Comparison of ENCODE assay signal across 17 cellular contexts in genomic region chr17:22268214-22268911, GRCh38.
DNase-seq lines count a peak whose midpoint lies in the region; ATAC-seq and TF ChIP-seq lines count a peak whose summit lies in the region.
"Had no signal": no experiment of that assay in that cellular context is flagged by ENCODE, and none has a peak within 500 bp of the region (broad histone marks: within the 10 kb centered on the region; RNA-seq: fewer than 3 reads in every experiment).

No MANE protein-coding gene starts in this region.

- no peaks in the 10 kb centered on the region for H3K4me1 ChIP-seq in upper lobe of right lung
- H3K4me1 ChIP-seq: BLaER1 treated with 17β-estradiol and CSF1 and Interleukin-3, amounts not matched to agents 10 nM and 100 nM had no signal

- H3K9me3 ChIP-seq in upper lobe of right lung, result peaks cover 5% of the 10 kb centered on the region

- no peak for TF ChIP-seq CTCF in upper lobe of right lung (IDR thresholded peaks at IDR 0.05)

- no peaks in the 10 kb centered on the region for H3K27me3 ChIP-seq in upper lobe of right lung
- H3K27me3 ChIP-seq: BLaER1 treated with 17β-estradiol and CSF1 and Interleukin-3, amounts not matched to agents 10 nM and 100 nM had no signal

- no peaks in the 10 kb centered on the region for H3K36me3 ChIP-seq in upper lobe of right lung
- H3K36me3 ChIP-seq: BLaER1 treated with 17β-estradiol and CSF1 and Interleukin-3, amounts not matched to agents 10 nM and 100 nM had no signal

- intact Hi-C loops in upper lobe of right lung (cut with DNase I), result no loop called here

- H3K27ac ChIP-seq in upper lobe of right lung, result no peak overlapping the region
- H3K27ac ChIP-seq: BLaER1 treated with 17β-estradiol and CSF1 and Interleukin-3, amounts not matched to agents 10 nM and 100 nM; RWPE1 had no signal

- ATAC-seq in upper lobe of right lung, result no peak
- ATAC-seq in GM21515 (IDR thresholded peaks at IDR 0.05; ENCODE audit: unreplicated experiment), result no peak
- ATAC-seq: PC-3 had no signal

- H3K4me3 ChIP-seq in upper lobe of right lung, result no peak overlapping the region
- H3K4me3 ChIP-seq: BLaER1 treated with 17β-estradiol and CSF1 and Interleukin-3, amounts not matched to agents 10 nM and 100 nM had no signal

- peak; percentile 60 for DNase-seq in NCI-H82 (lab: John Stamatoyannopoulos, UW)
- DNase-seq in NCI-H82 treated with DMSO at 0.1 percent for 48 hours (lab: John Stamatoyannopoulos, UW; ENCODE audit: unreplicated experiment), result no peak
- peak; percentile 24 for DNase-seq in NCI-H748 treated with DMSO at 0.1 percent for 48 hours (lab: John Stamatoyannopoulos, UW)
- peak; percentile 40 for DNase-seq in islet precursor cell
- peak; percentile 44 for DNase-seq in upper lobe of right lung
- DNase-seq in NCI-H446 treated with DMSO at 0.1 percent for 48 hours (lab: John Stamatoyannopoulos, UW), result no peak
- DNase-seq: DND-41, KBM-7, MV-4-11, NCI-H187, NCI-H446, NCI-H69, PC-3, SIG-M5 had no signal

Comparison
In these comparisons a context has a peak if more than half of its experiments do, and no peak if none do; other contexts are left out.
1. DNase-seq: peak in NCI-H82 (single experiment), NCI-H748 treated with DMSO at 0.1 percent for 48 hours (single experiment), islet precursor cell (single experiment) and upper lobe of right lung (single experiment); none in NCI-H82 treated with DMSO at 0.1 percent for 48 hours (single experiment) and NCI-H446 treated with DMSO at 0.1 percent for 48 hours (single experiment).